ENCODE assay signal across 12 cellular contexts in genomic region chr21:44006017-44006624, GRCh38. TPM values are rescaled to one million over a fixed set of nuclear protein-coding genes. Genes with fewer than 3 reads are reported as not detected.
DNase-seq lines count a peak whose midpoint lies in the region; ATAC-seq lines count a peak whose summit lies in the region.
"Had no signal": no experiment of that assay in that cellular context is flagged by ENCODE, and none has a peak within 500 bp of the region (broad histone marks: within the 10 kb centered on the region; RNA-seq: fewer than 3 reads in every experiment).

No MANE protein-coding gene starts in this region.

- no peaks in the 10 kb centered on the region for H3K27me3 ChIP-seq in skeletal muscle satellite cell (ENCODE audit: control insufficient read depth, insufficient read depth, low read length)

- H3K9me3 ChIP-seq in skeletal muscle satellite cell (replicated peaks; ENCODE audit: low read length), result no peaks in the 10 kb centered on the region
- H3K9me3 ChIP-seq: esophagus squamous epithelium had no signal

- H3K4me2 ChIP-seq in skeletal muscle satellite cell (ENCODE audit: low read length), result peak overlapping the region; percentile 59

- H3K4me1 ChIP-seq in skeletal muscle satellite cell (ENCODE audit: control insufficient read depth, insufficient read depth, low read length), result peaks cover 33% of the 10 kb centered on the region

- DNase-seq in GM03348 (ENCODE audit: low spot score), result peak; percentile 93
- peak; percentile 93 for DNase-seq in astrocyte of the hippocampus (ENCODE audit: low read depth, low spot score)
- peak; percentile 96 for DNase-seq in hepatic stellate cell (ENCODE audit: low spot score)
- no peak for DNase-seq in NOMO-1 treated with dmso at 0.1 percent for 144 hours (lab: John Stamatoyannopoulos, UW; ENCODE audit: unreplicated experiment)
- no peak for DNase-seq in inferior parietal cortex (ENCODE audit: extremely low spot score)
- DNase-seq in ecto neural progenitor cell (ENCODE audit: low spot score), result no peak
- DNase-seq: esophagus squamous epithelium; GF-D8; RPMI8226; stimulated activated CD4-positive, alpha-beta T cell treated with anti-CD3 and anti-CD28 coated beads, Interleukin-12 subunit alpha, Interleukin-12 subunit beta, amount 100 ng/mL, for 4 hours had no signal

- no peak for ATAC-seq in HG03520 (IDR thresholded peaks at IDR 0.05; ENCODE audit: unreplicated experiment)

- H3K9ac ChIP-seq in skeletal muscle satellite cell (ENCODE audit: low read depth, low read length), result peak overlapping the region; percentile 74

- no peaks in the 10 kb centered on the region for H3K36me3 ChIP-seq in skeletal muscle satellite cell (ENCODE audit: insufficient read depth, low read length)
- H3K36me3 ChIP-seq: esophagus squamous epithelium had no signal

- peak overlapping the region; percentile 16 for H3K4me3 ChIP-seq in skeletal muscle satellite cell (ENCODE audit: low read length)
- H3K4me3 ChIP-seq: esophagus squamous epithelium had no signal

RNA-seq across cellular contexts. Expression of gene TRAPPC10, which starts 6.0 kb away (rescaled TPM):
- total RNA-seq in skeletal muscle satellite cell (2012; rRNA removed), result 15.7 and 17.7 TPM in 2 replicates

Comparison
In these comparisons a context has a peak if more than half of its experiments do, and no peak if none do; other contexts are left out.
1. DNase-seq: peak in GM03348 (single experiment), astrocyte of the hippocampus (single experiment) and hepatic stellate cell (single experiment); none in NOMO-1 treated with dmso at 0.1 percent for 144 hours (single experiment), inferior parietal cortex (single experiment) and ecto neural progenitor cell (single experiment).